Comparison of ENCODE assay signal across 16 cellular contexts in the genomic region with DNA sequence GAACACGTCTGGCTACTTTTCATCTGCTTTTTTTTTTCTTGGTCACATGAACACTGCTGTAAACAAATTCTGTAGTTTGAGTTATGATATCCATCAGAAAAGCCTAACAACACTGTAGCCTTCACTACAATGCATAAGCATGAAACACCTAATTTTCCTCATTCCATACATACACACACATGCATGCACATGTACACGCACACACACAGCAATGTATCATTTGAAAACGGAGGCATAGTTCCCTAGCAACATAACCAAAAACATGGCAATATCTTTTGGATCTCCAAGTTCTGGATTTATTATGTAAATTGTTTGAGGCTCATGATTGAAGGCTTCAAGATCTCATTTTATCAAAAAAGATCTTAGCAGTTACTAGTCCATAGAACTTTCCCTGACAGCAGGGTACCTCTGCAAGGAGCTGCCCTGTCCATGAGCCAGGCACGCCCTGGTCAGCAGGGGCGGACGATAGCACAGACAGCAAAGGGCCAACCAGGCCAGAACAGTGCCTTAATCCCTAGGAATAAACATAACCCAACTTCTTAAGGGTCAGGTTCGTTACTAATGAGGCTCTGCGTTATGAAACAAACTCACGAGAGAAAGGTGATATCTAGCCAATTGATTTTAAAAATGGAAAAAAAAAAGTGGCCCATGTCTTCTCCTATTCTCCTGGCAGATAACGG. TPM values are rescaled to one million over a fixed set of nuclear protein-coding genes. Genes with fewer than 3 reads are reported as not detected.
DNase-seq lines count a peak whose midpoint lies in the region; ATAC-seq, FAIRE-seq and TF ChIP-seq lines count a peak whose summit lies in the region.
"Had no signal": no experiment of that assay in that cellular context is flagged by ENCODE, and none has a peak within 500 bp of the region (broad histone marks: within the 10 kb centered on the region; RNA-seq: fewer than 3 reads in every experiment).

No MANE protein-coding gene starts in this region.

- no peaks in the 10 kb centered on the region for H3K9me3 ChIP-seq in CD4-positive, alpha-beta T cell (ENCODE audit: control insufficient read depth, low read length)
- H3K9me3 ChIP-seq in psoas muscle (no peaks in the 10 kb centered on the region), colonic mucosa (no peaks in the 10 kb centered on the region)
- H3K9me3 ChIP-seq: neutrophil had no signal

- CTCF ChIA-PET in CD4-positive, alpha-beta T cell (lab: Charles Lee) = interaction anchor here (2.0 kb wide), 1 partner anchor 58 kb away, joined by 5 read pairs; no protein-coding TSS in a partner anchor

- no peak overlapping the region for H3K4me3 ChIP-seq in psoas muscle
- H3K4me3 ChIP-seq in colonic mucosa = no peak overlapping the region

- no peak for ATAC-seq in CD4-positive, alpha-beta T cell (ENCODE audit: poor library complexity)
- ATAC-seq in central memory CD8-positive, alpha-beta T cell (replicated peaks; ENCODE audit: extremely low read depth, poor library complexity, severe bottlenecking) = no peak
- ATAC-seq in psoas muscle = peak in 3 of 4 donors; percentile 57 to 72 (median 57)

- TF ChIP-seq CTCF in CD4-positive, alpha-beta T cell (IDR thresholded peaks at IDR 0.05) = no peak
- no peak for TF ChIP-seq CTCF in psoas muscle (IDR thresholded peaks at IDR 0.05)
- TF ChIP-seq CTCF in colonic mucosa (IDR thresholded peaks at IDR 0.05) = no peak

- H3K4me1 Mint-ChIP-seq in CD4-positive, alpha-beta T cell (ENCODE audit: low read depth) = peaks cover 53% of the 10 kb centered on the region
- H3K4me1 Mint-ChIP-seq in central memory CD8-positive, alpha-beta T cell = peaks cover 49% of the 10 kb centered on the region

- no peak for TF ChIP-seq POLR2A in GM12891 (IDR thresholded peaks at IDR 0.05; ENCODE audit: low read depth, low read length)

- no peaks in the 10 kb centered on the region for H3K27me3 Mint-ChIP-seq in CD4-positive, alpha-beta T cell
- H3K27me3 Mint-ChIP-seq in central memory CD8-positive, alpha-beta T cell = no peaks in the 10 kb centered on the region
- H3K27me3 Mint-ChIP-seq: B cell had no signal

- H3K36me3 Mint-ChIP-seq in CD4-positive, alpha-beta T cell (ENCODE audit: low read depth) = peaks cover 32% of the 10 kb centered on the region
- H3K36me3 Mint-ChIP-seq in central memory CD8-positive, alpha-beta T cell (ENCODE audit: insufficient read depth) = peaks cover 4% of the 10 kb centered on the region

- peaks cover 47% of the 10 kb centered on the region for H3K4me1 ChIP-seq in psoas muscle
- H3K4me1 ChIP-seq in colonic mucosa = no peaks in the 10 kb centered on the region

- DNase-seq in CD4-positive, alpha-beta T cell = no peak
- DNase-seq in GM12891 (ENCODE audit: insufficient read length, low spot score) = no peak
- DNase-seq in central memory CD8-positive, alpha-beta T cell (ENCODE audit: low spot score in 2 of 2) = no peak
- peak in 1 of 2 donors; percentile 61 for DNase-seq in psoas muscle
- no peak for DNase-seq in NCI-H1694 (lab: John Stamatoyannopoulos, UW)
- DNase-seq in mucosa of gallbladder (ENCODE audit: low spot score) = no peak
- no peak for DNase-seq in colonic mucosa
- no peak for DNase-seq in head of caudate nucleus
- DNase-seq: activated CD4-positive, alpha-beta T cell treated with anti-CD3 and anti-CD28 coated beads, Interleukin-2, amount 50 U/mL, for 1 hour; brain microvascular endothelial cell; effector memory CD4-positive, alpha-beta T cell; KBM-7; NCI-H187 treated with DMSO at 0.1 percent for 48 hours; Right ventricle myocardium superior had no signal

- 38 to 60% (median 40%) methylated on average over 10 of the region's 10 CpGs for WGBS in psoas muscle, 3 donors

- intact Hi-C loops in CD4-positive, alpha-beta T cell (cut with DNase I, micrococcal nuclease) = loop anchor here in 1 of 2 experiments (10.0 kb wide), 1 partner anchor 55 kb away; the partner anchor contains the start of gene BCL2
- intact Hi-C loops in psoas muscle (cut with DNase I) (loop anchor here (5.0 to 10.0 kb wide), 3 partner anchors 123 to 733 kb away; no protein-coding TSS in a partner anchor), colonic mucosa (cut with DNase I) (no loop called here), head of caudate nucleus (cut with DNase I) (no loop called here)

- no peak overlapping the region for H3K4me3 Mint-ChIP-seq in CD4-positive, alpha-beta T cell
- peak overlapping the region; percentile 10 for H3K4me3 Mint-ChIP-seq in central memory CD8-positive, alpha-beta T cell
- H3K4me3 Mint-ChIP-seq: B cell had no signal

- H3K27me3 ChIP-seq in CD4-positive, alpha-beta T cell (ENCODE audit: control insufficient read depth, insufficient read depth, low read length) = no peaks in the 10 kb centered on the region
- no peaks in the 10 kb centered on the region for H3K27me3 ChIP-seq in psoas muscle (ENCODE audit: insufficient read depth in 3 of 3, low read length in 2 of 3)
- H3K27me3 ChIP-seq in colonic mucosa = no peaks in the 10 kb centered on the region
- H3K27me3 ChIP-seq: brain microvascular endothelial cell, neutrophil had no signal

- peak; percentile 45 for FAIRE-seq in GM12891 (lab: Jason Lieb, UNC)

- POLR2A ChIA-PET in CD4-positive, alpha-beta T cell (lab: Charles Lee) = no interaction called here

- H3K27ac ChIP-seq in CD4-positive, alpha-beta T cell (ENCODE audit: low read depth, low read length) = no peak overlapping the region
- H3K27ac ChIP-seq in psoas muscle = peak overlapping the region; percentile 79
- H3K27ac ChIP-seq in colonic mucosa = no peak overlapping the region
- H3K27ac ChIP-seq: brain microvascular endothelial cell, neutrophil had no signal

- H3K9ac ChIP-seq in colonic mucosa (ENCODE audit: low read depth in 2 of 2, low read length in 2 of 2) = no peak overlapping the region

- H3K27ac Mint-ChIP-seq in CD4-positive, alpha-beta T cell = peak overlapping the region; percentile 27
- no peak overlapping the region for H3K27ac Mint-ChIP-seq in central memory CD8-positive, alpha-beta T cell (ENCODE audit: low read depth)

- H3K36me3 ChIP-seq in psoas muscle (ENCODE audit: insufficient read depth in 1 of 2, low read depth in 1 of 2) (no peaks in the 10 kb centered on the region), colonic mucosa (no peaks in the 10 kb centered on the region)
- H3K36me3 ChIP-seq: brain microvascular endothelial cell, neutrophil had no signal

- H3K9me3 Mint-ChIP-seq in CD4-positive, alpha-beta T cell = no peaks in the 10 kb centered on the region
- H3K9me3 Mint-ChIP-seq in central memory CD8-positive, alpha-beta T cell = no peaks in the 10 kb centered on the region

TF ChIP-seq in GM12891, 5 proteins besides CTCF, POLR2A, EP300 and RAD21:
- TF ChIP-seq SPI1 (IDR thresholded peaks at IDR 0.05; ENCODE audit: low read depth, low read length) (no peak), TAF1 (IDR thresholded peaks at IDR 0.05; ENCODE audit: low read depth, low read length) (no peak), POU2F2 (IDR thresholded peaks at IDR 0.05; ENCODE audit: low read depth, low read length) (no peak), POLR2AphosphoS5 (IDR thresholded peaks at IDR 0.05; ENCODE audit: low read depth, low read length) (no peak), PAX5 (IDR thresholded peaks at IDR 0.05; ENCODE audit: insufficient read depth, low read length, severe bottlenecking) (no peak)

RNA-seq across cellular contexts. Expression of gene BCL2, which starts 59.4 kb away (rescaled TPM):
- 10 to 100 TPM; 40.1 to 40.3 TPM for total RNA-seq in CD4-positive, alpha-beta T cell
- 25.4 TPM for polyA plus RNA-seq in GM12891 (2012; ENCODE audit: low read depth, missing spikeins)
- total RNA-seq in psoas muscle (10 to 100 TPM in 2 of 4 donors, 1 to 10 TPM in 2; 8.9 to 27.0 (median 14.5) TPM), mucosa of gallbladder (18.5 TPM), colonic mucosa (10 to 100 TPM; 13.9 to 16.4 TPM)
- 1 to 10 TPM; 1.1 to 8.3 (median 4.1) TPM for polyA plus RNA-seq in psoas muscle

Comparison
In these comparisons a context has a peak if more than half of its experiments do, and no peak if none do; other contexts are left out.
1. ATAC-seq: peak in psoas muscle (3 of 4); none in CD4-positive, alpha-beta T cell (single experiment) and central memory CD8-positive, alpha-beta T cell (single experiment).
2. intact Hi-C loops: an anchor here in psoas muscle (5.0 to 10.0 kb wide); none called in colonic mucosa and head of caudate nucleus.